ENCODE assay signal across 24 cellular contexts in genomic region chr12:94374124-94374523, GRCh38.
A peak's percentile ranks its signal among the peaks of the same experiment; 100 is the strongest.
DNase-seq lines count a peak whose midpoint lies in the region; ATAC-seq, FAIRE-seq and TF ChIP-seq lines count a peak whose summit lies in the region.
"Had no signal": no experiment of that assay in that cellular context is flagged by ENCODE, and none has a peak within 500 bp of the region (broad histone marks: within the 10 kb centered on the region; RNA-seq: fewer than 3 reads in every experiment).

No MANE protein-coding gene starts in this region.

- no peak for DNase-seq in activated T-cell treated with anti-CD3 and anti-CD28 coated beads, Interleukin-2, amount 50 U/mL, for 24 hours
- DNase-seq in activated T-cell treated with anti-CD3 and anti-CD28 coated beads for 4 hours (no peak), choroid plexus epithelial cell (ENCODE audit: low read depth) (peak; percentile 7), HepG2 (ENCODE audit: low spot score) (no peak), GM12891 (ENCODE audit: insufficient read length, low spot score) (no peak)
- DNase-seq: AML-193; CD4-positive, alpha-beta T cell; H7; MV-4-11; NCI-H2029; NCI-H446; NCI-H524 treated with DMSO at 0.1 percent for 48 hours; NCI-H774; PC-9; SJCRH30 had no signal

- H3K4me3 ChIP-seq in choroid plexus epithelial cell (ENCODE audit: low read depth, low read length) (no peak overlapping the region), HepG2 (replicated peaks in 1 of 3; ENCODE audit: insufficient read depth in 1 of 3, low read depth in 2 of 3, low read length in 3 of 3) (no peak overlapping the region)
- H3K4me3 ChIP-seq: BLaER1 treated with 17β-estradiol and CSF1 and Interleukin-3, amounts not matched to agents 10 nM and 100 nM; GM12878; PC-9; SJCRH30 had no signal

- H3K9me3 ChIP-seq in HepG2 (ENCODE audit: low read length): no peaks in the 10 kb centered on the region
- H3K9me3 ChIP-seq: BLaER1 treated with 17β-estradiol and CSF1 and Interleukin-3, amounts not matched to agents 10 nM and 100 nM; SJCRH30 had no signal

- H3K4me2 ChIP-seq in HepG2 (ENCODE audit: low read depth, low read length): no peak overlapping the region
- H3K4me2 ChIP-seq: BLaER1 treated with 17β-estradiol and CSF1 and Interleukin-3, amounts not matched to agents 10 nM and 100 nM; PC-9 had no signal

- ATAC-seq in HepG2 (no peak), GM21360 (IDR thresholded peaks at IDR 0.05; ENCODE audit: unreplicated experiment) (no peak), HG02623 (IDR thresholded peaks at IDR 0.05; ENCODE audit: unreplicated experiment) (no peak)
- ATAC-seq: GM12878, Right ventricle myocardium inferior, SK-N-SH treated with all-trans-retinoic acid at 6 μM for 48 hours had no signal

- no peaks in the 10 kb centered on the region for H3K27me3 ChIP-seq in HepG2 (ENCODE audit: control insufficient read depth in 1 of 2, insufficient read depth in 2 of 2, low read length in 2 of 2)
- H3K27me3 ChIP-seq: BLaER1 treated with 17β-estradiol and CSF1 and Interleukin-3, amounts not matched to agents 10 nM and 100 nM; SJCRH30 had no signal

- no peak overlapping the region for H3K27ac ChIP-seq in HepG2 (ENCODE audit: extremely low read length, insufficient read depth, low read length)
- H3K27ac ChIP-seq: BLaER1 treated with 17β-estradiol and CSF1 and Interleukin-3, amounts not matched to agents 10 nM and 100 nM; PC-9; SJCRH30 had no signal

- in situ Hi-C loops in HepG2 (cut with HindIII; ENCODE audit: extremely low pct_ligation_motif_present, low pct_unique_long_range_greater_than_20kb): no loop called here

- H3K9me3 Mint-ChIP-seq in activated T-cell treated with anti-CD3 and anti-CD28 coated beads, Interleukin-2, amount 50 U/mL, for 24 hours: no peaks in the 10 kb centered on the region
- H3K9me3 Mint-ChIP-seq: CD4-positive, alpha-beta T cell had no signal

- POLR2A ChIA-PET in HepG2 (lab: Yijun Ruan, JAX): no interaction called here

- no peaks in the 10 kb centered on the region for H4K20me1 ChIP-seq in HepG2 (ENCODE audit: insufficient read depth, low read length)
- H4K20me1 ChIP-seq: BLaER1 treated with 17β-estradiol and CSF1 and Interleukin-3, amounts not matched to agents 10 nM and 100 nM had no signal

- peaks cover 46% of the 10 kb centered on the region for H3K4me1 Mint-ChIP-seq in activated T-cell treated with anti-CD3 and anti-CD28 coated beads, Interleukin-2, amount 50 U/mL, for 24 hours (ENCODE audit: low read depth)

- H2AFZ ChIP-seq in HepG2 (ENCODE audit: low read length): no peak overlapping the region
- H2AFZ ChIP-seq: PC-9 had no signal

- TF ChIP-seq RAD21 in Ishikawa (IDR thresholded peaks at IDR 0.05; ENCODE audit: low read depth) (no peak), HepG2 (CRISPR knock-in tag; IDR thresholded peaks at IDR 0.05) (no peak)

- H3K79me2 ChIP-seq in HepG2 (ENCODE audit: insufficient read depth, low read length): no peaks in the 10 kb centered on the region

- peaks cover 0 to 2% of the 10 kb centered on the region in 2 experiments; a peak in 1 of 5 replicates for H3K36me3 ChIP-seq in HepG2 (replicated peaks in 1 of 2; ENCODE audit: control insufficient read depth in 1 of 2, insufficient read depth in 2 of 2, low read length in 2 of 2)

- TF ChIP-seq POLR2A in HepG2 (IDR thresholded peaks at IDR 0.05; ENCODE audit: insufficient read depth in 1 of 2, low read depth in 2 of 2, low read length in 2 of 2): no peak
- TF ChIP-seq POLR2A in GM12891 (IDR thresholded peaks at IDR 0.05; ENCODE audit: low read depth, low read length): no peak

- intact Hi-C loops in HepG2 (cut with micrococcal nuclease; ENCODE audit: unreplicated experiment): no loop called here

- no peaks in the 10 kb centered on the region for H3K27me3 Mint-ChIP-seq in activated T-cell treated with anti-CD3 and anti-CD28 coated beads, Interleukin-2, amount 50 U/mL, for 24 hours
- H3K27me3 Mint-ChIP-seq: CD4-positive, alpha-beta T cell had no signal

- no peaks in the 10 kb centered on the region for H3K4me1 ChIP-seq in HepG2 (ENCODE audit: insufficient read depth, low read length)
- H3K4me1 ChIP-seq: BLaER1 treated with 17β-estradiol and CSF1 and Interleukin-3, amounts not matched to agents 10 nM and 100 nM; SJCRH30 had no signal

- H3K36me3 Mint-ChIP-seq in activated T-cell treated with anti-CD3 and anti-CD28 coated beads, Interleukin-2, amount 50 U/mL, for 24 hours (ENCODE audit: low read depth): peaks cover 82% of the 10 kb centered on the region

- TF ChIP-seq CTCF in choroid plexus epithelial cell (conservative IDR thresholded peaks at IDR 0.05; ENCODE audit: low read depth, low read length) (no peak), HepG2 (CRISPR knock-in tag; IDR thresholded peaks at IDR 0.05) (no peak)

- TF ChIP-seq EP300 in Ishikawa (IDR thresholded peaks at IDR 0.05; ENCODE audit: borderline replicate concordance) (no peak), HepG2 (IDR thresholded peaks at IDR 0.05; ENCODE audit: low read depth in 2 of 2, low read length in 2 of 2) (no peak), HepG2 (CRISPR knock-in tag; IDR thresholded peaks at IDR 0.05; ENCODE audit: borderline replicate concordance) (no peak)

- CTCF ChIA-PET in HepG2 (lab: Yijun Ruan, JAX; ENCODE audit: low intra/inter-chr PET ratio, low total read pairs): no interaction called here

- peak overlapping the region; percentile 93 for H3K27ac Mint-ChIP-seq in activated T-cell treated with anti-CD3 and anti-CD28 coated beads, Interleukin-2, amount 50 U/mL, for 24 hours
- H3K27ac Mint-ChIP-seq: CD4-positive, alpha-beta T cell had no signal

- no peak overlapping the region for H3K4me3 Mint-ChIP-seq in activated T-cell treated with anti-CD3 and anti-CD28 coated beads, Interleukin-2, amount 50 U/mL, for 24 hours
- H3K4me3 Mint-ChIP-seq: CD4-positive, alpha-beta T cell had no signal

- no peak overlapping the region for H3K9ac ChIP-seq in HepG2 (ENCODE audit: insufficient read depth, low read depth, low read length)
- H3K9ac ChIP-seq: BLaER1 treated with 17β-estradiol and CSF1 and Interleukin-3, amounts not matched to agents 10 nM and 100 nM had no signal

- 91% methylated on average over 2 of the region's 2 CpGs for WGBS in HepG2 (ENCODE audit: low lambda C conversion rate)

- FAIRE-seq in HepG2 (lab: Jason Lieb, UNC) (no peak), GM12891 (lab: Jason Lieb, UNC) (no peak)
- FAIRE-seq: A204.1, G401.6, GM12878 had no signal

- no TSS peak for BruUV-seq in HepG2 (replicated peaks; lab: Mats Ljungman, UMichigan)

TF ChIP-seq in Ishikawa, 13 proteins besides CTCF, POLR2A, EP300 and RAD21:
- no peak for TF ChIP-seq EGR1 (IDR thresholded peaks at IDR 0.05)
- TF ChIP-seq CEBPB (IDR thresholded peaks at IDR 0.05): peak; percentile 50; the same call in 1 of the 2 replicates

TF ChIP-seq in HepG2, 621 proteins besides CTCF, POLR2A, EP300 and RAD21:
- no peak for TF ChIP-seq ZFP36L1 (CRISPR knock-in tag; IDR thresholded peaks at IDR 0.05)
- TF ChIP-seq CEBPB (IDR thresholded peaks at IDR 0.05; ENCODE audit: borderline replicate concordance, low read depth, low read length): peak; percentile 84
- peak; percentile 57 for TF ChIP-seq CEBPG (CRISPR knock-in tag; IDR thresholded peaks at IDR 0.05)

TF ChIP-seq in GM12891, 5 proteins besides CTCF, POLR2A, EP300 and RAD21:
- TF ChIP-seq SPI1 (IDR thresholded peaks at IDR 0.05; ENCODE audit: low read depth, low read length): no peak
- TF ChIP-seq PAX5 (IDR thresholded peaks at IDR 0.05; ENCODE audit: insufficient read depth, low read length, severe bottlenecking): no peak
- no peak for TF ChIP-seq POLR2AphosphoS5 (IDR thresholded peaks at IDR 0.05; ENCODE audit: low read depth, low read length)
- no peak for TF ChIP-seq POU2F2 (IDR thresholded peaks at IDR 0.05; ENCODE audit: low read depth, low read length)
- TF ChIP-seq TAF1 (IDR thresholded peaks at IDR 0.05; ENCODE audit: low read depth, low read length): no peak
TF ChIP-seq in GM12891: peak in this region for 0.
